ENCODE assay signal across 29 cellular contexts in genomic region chr20:58990651-58991445, GRCh38. TPM values are rescaled to one million over a fixed set of nuclear protein-coding genes. Genes with fewer than 3 reads are reported as not detected.
DNase-seq lines count a peak whose midpoint lies in the region; ATAC-seq and TF ChIP-seq lines count a peak whose summit lies in the region.
"Had no signal": no experiment of that assay in that cellular context is flagged by ENCODE, and none has a peak within 500 bp of the region (broad histone marks: within the 10 kb centered on the region; RNA-seq: fewer than 3 reads in every experiment).

No MANE protein-coding gene starts in this region.

- TF ChIP-seq CTCF in liver (IDR thresholded peaks at IDR 0.05; ENCODE audit: low read depth, low read length, missing input control) = no peak

- no peak for TF ChIP-seq RAD21 in liver (IDR thresholded peaks at IDR 0.05)

- no peak for ATAC-seq in activated naive CD4-positive, alpha-beta T cell treated with anti-CD3 and anti-CD28 coated beads, Interleukin-2, amount 50 U/mL, for 72 hours
- ATAC-seq in GM21360 (IDR thresholded peaks at IDR 0.05; ENCODE audit: unreplicated experiment) = no peak
- ATAC-seq: activated T-cell treated with anti-CD3 and anti-CD28 coated beads, Interleukin-2, amount 50 U/mL, for 4 hours; HCT116; naive thymus-derived CD4-positive, alpha-beta T cell had no signal

- H3K9ac ChIP-seq in liver (ENCODE audit: low read depth in 1 of 2, low read length in 2 of 2) = no peak overlapping the region

- peaks cover 30 to 48% of the 10 kb centered on the region in 2 donors for H3K36me3 Mint-ChIP-seq in activated naive CD4-positive, alpha-beta T cell treated with anti-CD3 and anti-CD28 coated beads, Interleukin-2, amount 50 U/mL, for 72 hours

- peak overlapping the region; percentile 23 for H3K27ac ChIP-seq in cingulate gyrus (ENCODE audit: low read depth, low read length)
- H3K27ac ChIP-seq in liver (ENCODE audit: low read depth in 1 of 2, low read length in 2 of 2) = peak overlapping the region; percentile 81 to 98
- H3K27ac ChIP-seq in temporal lobe (ENCODE audit: low read depth, low read length) = peak overlapping the region; percentile 33
- H3K27ac ChIP-seq: left ventricle myocardium inferior had no signal

- H3K36me3 ChIP-seq in liver (ENCODE audit: control insufficient read depth in 4 of 4, insufficient read depth in 3 of 4, low read depth in 1 of 4, low read length in 3 of 4) (peaks cover 7 to 42% (median 26%) of the 10 kb centered on the region in 4 donors), H7 (replicated peaks; ENCODE audit: control insufficient read depth, insufficient read depth, low read length) (peaks cover 66% of the 10 kb centered on the region)

- H3K9me3 Mint-ChIP-seq in activated naive CD4-positive, alpha-beta T cell treated with anti-CD3 and anti-CD28 coated beads, Interleukin-2, amount 50 U/mL, for 72 hours = no peaks in the 10 kb centered on the region
- H3K9me3 Mint-ChIP-seq: activated naive CD4-positive, alpha-beta T cell treated with anti-CD3 and anti-CD28 coated beads for 36 hours; activated T-cell treated with anti-CD3 and anti-CD28 coated beads, Interleukin-2, amount 50 U/mL, for 4 hours; mesothelial cell of epicardium; type B pancreatic cell had no signal

- H3K27ac Mint-ChIP-seq in activated naive CD4-positive, alpha-beta T cell treated with anti-CD3 and anti-CD28 coated beads, Interleukin-2, amount 50 U/mL, for 72 hours = peak overlapping the region; percentile 49 to 72
- H3K27ac Mint-ChIP-seq: activated naive CD4-positive, alpha-beta T cell treated with anti-CD3 and anti-CD28 coated beads for 36 hours; mesothelial cell of epicardium had no signal

- DNase-seq in activated naive CD4-positive, alpha-beta T cell treated with anti-CD3 and anti-CD28 coated beads, Interleukin-2, amount 50 U/mL, for 72 hours (ENCODE audit: low spot score in 2 of 2) = no peak
- DNase-seq in activated naive CD4-positive, alpha-beta T cell treated with anti-CD3 and anti-CD28 coated beads, Interleukin-2, amount 50 U/mL, for 16 hours = no peak
- no peak for DNase-seq in effector CD4-positive, alpha-beta T cell
- DNase-seq in H7 = no peak
- DNase-seq: activated CD8-positive, alpha-beta memory T cell treated with anti-CD3 and anti-CD28 coated beads for 24 hours; activated naive CD4-positive, alpha-beta T cell treated with anti-CD3 and anti-CD28 coated beads for 36 hours; activated T-cell treated with anti-CD3 and anti-CD28 coated beads, Interleukin-2, amount 50 U/mL, for 4 hours; DMS79 treated with DMSO at 0.1 percent for 48 hours; GF-D8; left ventricle myocardium inferior; naive thymus-derived CD4-positive, alpha-beta T cell; NCI-H1105 treated with DMSO at 0.1 percent for 48 hours; NCI-H2029 treated with DMSO at 0.1 percent for 48 hours; NCI-H226; NCI-H774; stimulated activated CD8-positive, alpha-beta memory T cell treated with anti-CD3 and anti-CD28 coated beads, Interleukin-4, amount 100 ng/mL, for 48 hours had no signal

- no peaks in the 10 kb centered on the region for H3K9me3 ChIP-seq in liver (ENCODE audit: control insufficient read depth in 4 of 4, low read length in 3 of 4)
- H3K9me3 ChIP-seq: left ventricle myocardium inferior had no signal

- H3K4me3 ChIP-seq in liver (ENCODE audit: low read depth in 1 of 3, low read length in 3 of 3) (no peak overlapping the region), H7 (ENCODE audit: insufficient read depth, low read depth, low read length) (no peak overlapping the region)
- H3K4me3 ChIP-seq: left ventricle myocardium inferior, skin epidermis had no signal

- H3K27me3 ChIP-seq in liver (ENCODE audit: control insufficient read depth in 4 of 4, insufficient read depth in 4 of 4, low read length in 3 of 4) (no peaks in the 10 kb centered on the region), H7 (ENCODE audit: control insufficient read depth, insufficient read depth, low read length) (no peaks in the 10 kb centered on the region)

- 96% methylated on average over 14 of the region's 14 CpGs for WGBS in liver

- peaks cover 17 to 55% (median 46%) of the 10 kb centered on the region in 4 donors for H3K4me1 ChIP-seq in liver (ENCODE audit: control insufficient read depth in 4 of 4, insufficient read depth in 4 of 4, low read length in 3 of 4)

TF ChIP-seq in liver, 16 proteins besides CTCF, POLR2A, EP300 and RAD21 (continues in another document):
- no peak for TF ChIP-seq MAX (IDR thresholded peaks at IDR 0.05)
- TF ChIP-seq HNF4A (conservative IDR thresholded peaks at IDR 0.05) = no peak
- TF ChIP-seq REST (IDR thresholded peaks at IDR 0.05) = no peak
- TF ChIP-seq EGR1 (IDR thresholded peaks at IDR 0.05; ENCODE audit: low read depth in 2 of 2) = no peak
- no peak for TF ChIP-seq ZBTB33 (IDR thresholded peaks at IDR 0.05)
- no peak for TF ChIP-seq NR2F2 (IDR thresholded peaks at IDR 0.05)
- TF ChIP-seq SP1 (IDR thresholded peaks at IDR 0.05) = no peak
- no peak for TF ChIP-seq JUND (IDR thresholded peaks at IDR 0.05)
- TF ChIP-seq FOXA1 (IDR thresholded peaks at IDR 0.05) = no peak

RNA-seq across cellular contexts. Expression of gene NELFCD, which starts 9.8 kb away (rescaled TPM):
- total RNA-seq in activated naive CD4-positive, alpha-beta T cell treated with anti-CD3 and anti-CD28 coated beads, Interleukin-2, amount 50 U/mL, for 72 hours = 100 to 1,000 TPM; 123 to 159 TPM
- 10 to 100 TPM; 39.1 to 39.8 TPM for total RNA-seq in liver
- 10 to 100 TPM; 28.1 to 35.0 TPM for polyA plus RNA-seq in liver
- total RNA-seq in temporal lobe = 34.9 TPM
- total RNA-seq in H7 (2014; rRNA removed; shearing (Covaris generic)) = 36.8 and 39.8 TPM in 2 replicates

RNA-seq across cellular contexts. Expression of gene CTSZ, which starts 16.2 kb away (rescaled TPM):
- 10 to 100 TPM; 36.3 to 37.1 TPM for total RNA-seq in activated naive CD4-positive, alpha-beta T cell treated with anti-CD3 and anti-CD28 coated beads, Interleukin-2, amount 50 U/mL, for 72 hours
- total RNA-seq in liver (100 to 1,000 TPM; 146 to 233 TPM), temporal lobe (10.6 TPM)
- 100 to 1,000 TPM in 1 of 2 donors, 10 to 100 TPM in 1; 11.8 to 229 TPM for polyA plus RNA-seq in liver
- 12.9 and 19.7 TPM in 2 replicates for total RNA-seq in H7 (2014; rRNA removed; shearing (Covaris generic))

RNA-seq across cellular contexts. Expression of gene TUBB1, which starts 28.4 kb away (rescaled TPM):
- total RNA-seq in activated naive CD4-positive, alpha-beta T cell treated with anti-CD3 and anti-CD28 coated beads, Interleukin-2, amount 50 U/mL, for 72 hours = under 1 TPM in 1 of 2 donors, not detected in 1; 0.09 TPM
- total RNA-seq in liver (10 to 100 TPM in 1 of 2 donors, under 1 TPM in 1; 0.17 to 59.5 TPM), temporal lobe (0.49 TPM)
- under 1 TPM; 0.20 to 0.28 TPM for polyA plus RNA-seq in liver
- not detected in 2 replicates for total RNA-seq in H7 (2014; rRNA removed; shearing (Covaris generic))
- total RNA-seq: A673; activated naive CD4-positive, alpha-beta T cell treated with anti-CD3 and anti-CD28 coated beads for 36 hours; activated T-cell treated with anti-CD3 and anti-CD28 coated beads, Interleukin-2, amount 50 U/mL, for 4 hours; bronchial epithelial cell; endothelial cell of umbilical vein; glomerular endothelial cell; mesothelial cell of epicardium; T-helper 2 cell treated with Interferon-gamma antibody and Interleukin-4, amounts not matched to agents 100 ng/mL and 5 ng/mL, for 36 hours had no signal

RNA-seq across cellular contexts. Expression of gene ATP5F1E, which starts 41.3 kb away (rescaled TPM):
- 10 to 100 TPM; 63.2 to 76.7 TPM for total RNA-seq in activated naive CD4-positive, alpha-beta T cell treated with anti-CD3 and anti-CD28 coated beads, Interleukin-2, amount 50 U/mL, for 72 hours
- total RNA-seq in liver (10 to 100 TPM; 11.7 to 16.6 TPM), temporal lobe (28.3 TPM)
- polyA plus RNA-seq in liver = 100 to 1,000 TPM in 1 of 2 donors, 10 to 100 TPM in 1; 38.8 to 148 TPM
- total RNA-seq in H7 (2014; rRNA removed; shearing (Covaris generic)) = 14.3 and 16.4 TPM in 2 replicates

RNA-seq across cellular contexts. Expression of gene PRELID3B, which starts 51.7 kb away (rescaled TPM):
- total RNA-seq in activated naive CD4-positive, alpha-beta T cell treated with anti-CD3 and anti-CD28 coated beads, Interleukin-2, amount 50 U/mL, for 72 hours = 100 to 1,000 TPM; 118 to 170 TPM
- total RNA-seq in liver = 10 to 100 TPM; 32.0 to 38.1 TPM
- polyA plus RNA-seq in liver = 10 to 100 TPM; 18.2 to 18.6 TPM
- total RNA-seq in temporal lobe = 33.7 TPM
- 29.5 and 36.3 TPM in 2 replicates for total RNA-seq in H7 (2014; rRNA removed; shearing (Covaris generic))

Comparison
In these comparisons a context has a peak if more than half of its experiments do, and no peak if none do; other contexts are left out.
1. H3K27ac ChIP-seq: peak in every context shown above with its lines; median percentile 90 in liver; 33 in temporal lobe; 23 in cingulate gyrus.